In the genomic region with DNA sequence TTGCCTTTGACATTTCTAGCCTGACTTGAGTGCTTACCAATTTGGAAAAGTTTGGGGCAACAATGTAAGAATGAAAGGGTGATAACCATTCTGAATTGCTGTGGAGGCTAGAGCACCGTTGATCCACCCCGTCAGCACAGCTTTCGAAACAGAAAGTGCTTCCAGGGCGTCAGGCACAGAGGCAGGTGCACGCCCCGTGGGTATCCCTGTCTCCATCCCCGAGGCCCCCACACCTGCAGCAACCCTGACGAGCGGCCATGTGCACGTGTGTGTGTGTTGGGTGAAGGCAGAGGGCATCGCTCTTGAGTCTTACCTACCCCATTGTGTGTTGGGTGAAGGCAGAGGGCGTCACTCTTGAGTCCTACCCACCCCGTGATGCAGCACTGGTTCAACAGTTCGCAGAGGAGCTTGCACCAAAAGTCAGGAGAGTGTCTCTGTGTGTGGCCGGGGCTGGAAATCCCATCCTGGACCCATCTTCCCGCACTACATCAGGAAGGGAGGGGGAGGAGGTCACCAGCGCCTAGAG, we compare ENCODE assay signal across 21 cellular contexts.
"Had no signal": no experiment of that assay in that cellular context is flagged by ENCODE, and none has a peak within 500 bp of the region (broad histone marks: within the 10 kb centered on the region; RNA-seq: fewer than 3 reads in every experiment).

No MANE protein-coding gene starts in this region.

- H3K36me3 ChIP-seq: brain microvascular endothelial cell had no signal

- H3K4me1 Mint-ChIP-seq: activated naive CD4-positive, alpha-beta T cell treated with anti-CD3 and anti-CD28 coated beads, Interleukin-2, amount 10 ng/mL, durations not matched to agents 7 days and 5 days; activated naive CD8-positive, alpha-beta T cell treated with anti-CD3 and anti-CD28 coated beads for 36 hours had no signal

- H3K9me3 Mint-ChIP-seq: activated naive CD4-positive, alpha-beta T cell treated with anti-CD3 and anti-CD28 coated beads, Interleukin-2, amount 10 ng/mL, durations not matched to agents 7 days and 5 days; T-helper 1 cell treated with Interleukin-12 subunit alpha and Interleukin-12 subunit beta and Interleukin-4 antibody, amounts not matched to agents 30 μg/mL and 1 μg/mL, for 36 hours had no signal

- ATAC-seq: activated CD4-positive, CD25-positive, alpha-beta regulatory T cell treated with anti-CD3 and anti-CD28 coated beads, Interleukin-2, amount 50 U/mL, for 24 hours; activated CD8-positive, alpha-beta T cell treated with anti-CD3 and anti-CD28 coated beads for 36 hours; activated T-cell treated with anti-CD3 and anti-CD28 coated beads, Interleukin-2, amount 50 U/mL, for 4 hours; K562; PC-3 had no signal

- DNase-seq: activated CD4-positive, alpha-beta T cell treated with anti-CD3 and anti-CD28 coated beads for 4 hours; activated CD8-positive, alpha-beta T cell treated with anti-CD3 and anti-CD28 coated beads for 36 hours; activated gamma-delta T cell treated with Interleukin-2 at 50 U/mL for 16 hours; activated naive CD4-positive, alpha-beta T cell treated with anti-CD3 and anti-CD28 coated beads, Interleukin-2, amount 10 ng/mL, durations not matched to agents 7 days and 5 days; activated naive CD8-positive, alpha-beta T cell treated with anti-CD3 and anti-CD28 coated beads for 36 hours; activated T-cell treated with anti-CD3 and anti-CD28 coated beads, Interleukin-2, amount 50 U/mL, for 4 hours; brain microvascular endothelial cell; Kasumi-1; NCI-H1092; NCI-H1417; NCI-H1930; NCI-H2171; NCI-H2227 treated with DMSO at 0.1 percent for 48 hours; NCI-H446 treated with DMSO at 0.1 percent for 48 hours; NCI-H526; NCI-H774; SHP77 treated with DMSO at 0.1 percent for 48 hours had no signal

- H3K36me3 Mint-ChIP-seq: activated naive CD4-positive, alpha-beta T cell treated with anti-CD3 and anti-CD28 coated beads, Interleukin-2, amount 10 ng/mL, durations not matched to agents 7 days and 5 days; activated naive CD8-positive, alpha-beta T cell treated with anti-CD3 and anti-CD28 coated beads for 36 hours had no signal

- H3K4me3 Mint-ChIP-seq: activated CD8-positive, alpha-beta T cell treated with anti-CD3 and anti-CD28 coated beads for 36 hours; activated naive CD4-positive, alpha-beta T cell treated with anti-CD3 and anti-CD28 coated beads, Interleukin-2, amount 10 ng/mL, durations not matched to agents 7 days and 5 days; activated naive CD8-positive, alpha-beta T cell treated with anti-CD3 and anti-CD28 coated beads for 36 hours; activated T-cell treated with anti-CD3 and anti-CD28 coated beads, Interleukin-2, amount 50 U/mL, for 4 hours; T-helper 1 cell treated with Interleukin-12 subunit alpha and Interleukin-12 subunit beta and Interleukin-4 antibody, amounts not matched to agents 30 μg/mL and 1 μg/mL, for 36 hours had no signal

- H3K27ac Mint-ChIP-seq: activated CD8-positive, alpha-beta T cell treated with anti-CD3 and anti-CD28 coated beads for 36 hours; activated naive CD4-positive, alpha-beta T cell treated with anti-CD3 and anti-CD28 coated beads, Interleukin-2, amount 10 ng/mL, durations not matched to agents 7 days and 5 days; activated naive CD8-positive, alpha-beta T cell treated with anti-CD3 and anti-CD28 coated beads for 36 hours; T-helper 1 cell treated with Interleukin-12 subunit alpha and Interleukin-12 subunit beta and Interleukin-4 antibody, amounts not matched to agents 30 μg/mL and 1 μg/mL, for 36 hours had no signal

- H3K4me3 ChIP-seq: K562 had no signal

- H3K27me3 ChIP-seq: brain microvascular endothelial cell had no signal

- H3K27ac ChIP-seq: brain microvascular endothelial cell had no signal
